8 cellular contexts compared by ENCODE assay signal in the genomic region with DNA sequence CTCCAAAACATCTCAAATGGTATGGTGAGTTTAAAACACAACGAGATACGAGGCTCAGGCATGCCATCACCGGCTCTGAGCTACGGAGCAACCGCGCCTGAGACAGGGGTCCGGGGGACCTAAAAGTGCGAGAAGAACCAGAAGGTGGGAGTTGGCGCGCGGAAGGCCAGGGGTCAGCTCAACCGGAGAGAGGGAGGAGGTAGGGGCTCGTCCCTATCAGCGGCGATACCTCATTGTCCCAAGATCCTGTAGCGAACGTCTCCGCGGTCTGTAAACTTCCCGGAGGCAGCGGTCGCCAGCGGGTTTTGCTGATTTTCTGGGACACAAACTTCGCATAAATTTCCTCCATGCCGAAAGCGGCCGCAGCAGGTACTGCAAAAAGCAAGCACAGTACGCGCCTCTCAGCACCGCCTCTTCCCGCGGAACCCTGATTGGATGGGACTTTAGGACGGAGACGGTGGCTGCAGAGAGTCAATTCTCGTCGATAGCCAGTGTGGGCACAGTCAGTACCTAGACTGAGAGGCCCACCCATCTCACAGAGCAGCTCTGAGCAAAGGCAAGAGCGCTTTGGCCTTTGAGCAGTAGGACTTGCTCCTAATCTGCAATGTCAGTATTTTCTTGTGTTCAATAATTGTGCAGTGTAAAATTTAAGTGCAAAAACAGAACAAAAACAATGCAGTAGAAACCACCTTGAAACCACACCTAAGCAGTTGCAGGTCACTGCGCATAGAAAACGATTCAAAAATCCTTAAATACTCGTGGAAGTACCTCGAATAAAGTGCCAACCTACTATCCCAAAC. TPM values are rescaled to one million over a fixed set of nuclear protein-coding genes. Genes with fewer than 3 reads are reported as not detected.
A peak's percentile ranks its signal among the peaks of the same experiment; 100 is the strongest.
DNase-seq lines count a peak whose midpoint lies in the region; ATAC-seq and TF ChIP-seq lines count a peak whose summit lies in the region.

A gene with protein sequence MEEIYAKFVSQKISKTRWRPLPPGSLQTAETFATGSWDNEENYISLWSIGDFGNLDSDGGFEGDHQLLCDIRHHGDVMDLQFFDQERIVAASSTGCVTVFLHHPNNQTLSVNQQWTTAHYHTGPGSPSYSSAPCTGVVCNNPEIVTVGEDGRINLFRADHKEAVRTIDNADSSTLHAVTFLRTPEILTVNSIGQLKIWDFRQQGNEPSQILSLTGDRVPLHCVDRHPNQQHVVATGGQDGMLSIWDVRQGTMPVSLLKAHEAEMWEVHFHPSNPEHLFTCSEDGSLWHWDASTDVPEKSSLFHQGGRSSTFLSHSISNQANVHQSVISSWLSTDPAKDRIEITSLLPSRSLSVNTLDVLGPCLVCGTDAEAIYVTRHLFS (minus strand): TSS at position 383 of the 800 bp plus-strand sequence. CDS start 34 bp downstream, at position 349.

- peaks cover 38% of the 10 kb centered on the region for H3K79me2 ChIP-seq in PC-3 (ENCODE audit: low read length)

- intact Hi-C loops in PC-3 (cut with micrococcal nuclease), result no loop called here

- peak within 1 kb of the TSS; percentile 94 to 98 (median 96) for H3K4me3 Mint-ChIP-seq in IgD-negative memory B cell

- H3K9me2 ChIP-seq in PC-3 (replicated peaks; ENCODE audit: low read length), result no peaks in the 10 kb centered on the region

- H2AFZ ChIP-seq in PC-3 (ENCODE audit: low read length), result peak within 1 kb of the TSS; percentile 84

- peak within 1 kb of the TSS; percentile 87 to 96 (median 91) for H3K27ac Mint-ChIP-seq in IgD-negative memory B cell

- peak; percentile 42; the same call in 1 of the 2 replicates for TF ChIP-seq CTCF in PC-3 (conservative IDR thresholded peaks at IDR 0.05; ENCODE audit: low read depth, low read length)

- H4K20me1 ChIP-seq in PC-3 (ENCODE audit: low read length), result no peaks in the 10 kb centered on the region

- no peaks in the 10 kb centered on the region; the same call in 1 of the 2 replicates for H3K36me3 ChIP-seq in PC-3 (ENCODE audit: low read depth, low read length)

- no peaks in the 10 kb centered on the region for H3K9me3 ChIP-seq in PC-3 (ENCODE audit: low read length)

- H3K27ac ChIP-seq in PC-3 (ENCODE audit: low read length), result 0 out of 2 replicates have a peak within 1 kb of the TSS, but pooled peaks have one; percentile 23

- no peaks in the 10 kb centered on the region for H3K27me3 ChIP-seq in PC-3 (ENCODE audit: low read length)

- H3K9me3 Mint-ChIP-seq in IgD-negative memory B cell, result no peaks in the 10 kb centered on the region

- peak; percentile 55 for ATAC-seq in GM21526 (IDR thresholded peaks at IDR 0.05; ENCODE audit: low FRiP score, unreplicated experiment)
- ATAC-seq in PC-3, result peak; percentile 52
- ATAC-seq in esophagus mucosa, result peak; percentile 83

- peaks cover 6% of the 10 kb centered on the region; the same call in 1 of the 2 replicates for H3K4me1 ChIP-seq in PC-3 (ENCODE audit: insufficient read depth, low read length)

- peaks cover 20 to 24% (median 22%) of the 10 kb centered on the region in 3 donors for H3K4me1 Mint-ChIP-seq in IgD-negative memory B cell

- H3K4me2 ChIP-seq in PC-3 (ENCODE audit: low read length), result peak within 1 kb of the TSS; percentile 97

- CTCF ChIA-PET in PC-3 (lab: Charles Lee), result interaction anchor here (0.6 kb wide), 1 partner anchor 91 kb away, joined by 3 read pairs; no protein-coding TSS in a partner anchor

- H3K9ac ChIP-seq in PC-3 (ENCODE audit: low read length), result peak within 1 kb of the TSS; percentile 94

- H3F3A ChIP-seq in PC-3 (ENCODE audit: low read length, unreplicated experiment), result no peaks in the 10 kb centered on the region

- no peaks in the 10 kb centered on the region for H3K27me3 Mint-ChIP-seq in IgD-negative memory B cell

- H3K36me3 Mint-ChIP-seq in IgD-negative memory B cell, result no peaks in the 10 kb centered on the region

- H3K4me3 ChIP-seq in PC-3 (ENCODE audit: low read length), result peak within 1 kb of the TSS; percentile 98

- POLR2A ChIA-PET in PC-3 (lab: Charles Lee; ENCODE audit: unreplicated experiment), result no interaction called here

- DNase-seq in DMS153 (lab: John Stamatoyannopoulos, UW) (peak; percentile 88), PC-3 (peak; percentile 89), myocyte (ENCODE audit: low read depth) (peak; percentile 97)
- DNase-seq in activated T-cell treated with anti-CD3 and anti-CD28 coated beads, Interleukin-2, amount 50 U/mL, for 1 hour, result peak; percentile 90
- peak; percentile 75 to 94 for DNase-seq in stimulated activated CD8-positive, alpha-beta memory T cell treated with anti-CD3 and anti-CD28 coated beads, Interleukin-7, amount 100 ng/mL, for 48 hours (ENCODE audit: extremely low read depth in 1 of 2, low read depth in 1 of 2)

- BruUV-seq in PC-3 (replicated peaks; lab: Mats Ljungman, UMichigan), result TSS peak; percentile 54

RNA-seq across cellular contexts. Expression of the gene that starts here (rescaled TPM):
- polyA plus RNA-seq in IgD-negative memory B cell, result 5.0 TPM
- 19.2 and 25.5 TPM in 2 replicates for total RNA-seq in PC-3 (2014; rRNA removed)
- total RNA-seq in esophagus mucosa, result 21.6 TPM
- 33.2 and 51.5 TPM in 2 replicates for total RNA-seq in myocyte
- 15.3 TPM for polyA plus RNA-seq in myocyte (2012)

Comparison
In these comparisons a context has a peak if more than half of its experiments do, and no peak if none do; other contexts are left out.
1. Peak in every context shown above with its lines: DNase-seq, ATAC-seq, H3K4me3 ChIP-seq and H3K27ac ChIP-seq.